Comparison of ENCODE assay signal across 8 cellular contexts in genomic region chr11:133947298-133947905, GRCh38. TPM values are rescaled to one million over a fixed set of nuclear protein-coding genes. Genes with fewer than 3 reads are reported as not detected.
DNase-seq lines count a peak whose midpoint lies in the region; ATAC-seq and TF ChIP-seq lines count a peak whose summit lies in the region.

No MANE protein-coding gene starts in this region.

- H2BK20ac ChIP-seq in IMR-90 (ENCODE audit: low read depth, low read length): no peak overlapping the region

- H4K91ac ChIP-seq in IMR-90 (ENCODE audit: insufficient read depth, low read depth, low read length): no peak overlapping the region

- no peaks in the 10 kb centered on the region for H3K9me3 ChIP-seq in IMR-90 (ENCODE audit: control insufficient read depth, insufficient read depth, low read length)

- 5% methylated on average over 11 of the region's 13 CpGs; no CpG with 5 or more reads in 1 of the 2 experiments for WGBS in IMR-90 (ENCODE audit: extremely low coverage in 2 of 2, insufficient read length in 1 of 2), 2 experiments

- CTCF ChIA-PET in IMR-90 (lab: Yijun Ruan, JAX): interaction anchor here (0.6 to 1.0 kb wide), 2 partner anchors 17 to 213 kb away, joined by 3 to 4 read pairs; no protein-coding TSS in a partner anchor

- H3K9ac ChIP-seq in IMR-90 (ENCODE audit: low read depth, low read length): no peak overlapping the region

- H3K36me3 ChIP-seq in IMR-90 (ENCODE audit: control insufficient read depth, insufficient read depth, low read length): no peaks in the 10 kb centered on the region
- H3K36me3 ChIP-seq in kidney epithelial cell (ENCODE audit: control insufficient read depth, insufficient read depth, low read length): no peaks in the 10 kb centered on the region

- dilution Hi-C loops in IMR-90 (cut with HindIII; ENCODE audit: low sequenced_read_pairs, unreplicated experiment): no loop called here

- TF ChIP-seq RAD21 in IMR-90 (IDR thresholded peaks at IDR 0.05; ENCODE audit: low read length): peak; percentile 46

- peaks cover 2% of the 10 kb centered on the region; the same call in 1 of the 2 replicates for H3K4me1 ChIP-seq in IMR-90 (ENCODE audit: control insufficient read depth, insufficient read depth, low read length)

- no peak overlapping the region for H4K8ac ChIP-seq in IMR-90 (ENCODE audit: low read depth in 2 of 2, low read length in 2 of 2)

- TF ChIP-seq POLR2A in IMR-90 (IDR thresholded peaks at IDR 0.05; ENCODE audit: low read depth, low read length): no peak

- no peak overlapping the region for H3K14ac ChIP-seq in IMR-90 (replicated peaks; ENCODE audit: low read depth, low read length)

- intact Hi-C loops in IMR-90 (cut with micrococcal nuclease): no loop called here

- peaks cover 66% of the 10 kb centered on the region for H3K4me1 Mint-ChIP-seq in T-helper 1 cell treated with Interleukin-12 subunit alpha and Interleukin-12 subunit beta and Interleukin-4 antibody, amounts not matched to agents 30 μg/mL and 1 μg/mL, for 36 hours (ENCODE audit: low read depth)
- H3K4me1 Mint-ChIP-seq in stimulated activated memory B cell treated with anti-CD40 and anti-IgM and Interleukin-4, amounts not matched to agents 10 μg/mL and 1 μg/mL and 100 μg/mL, for 72 hours: peaks cover 8% of the 10 kb centered on the region

- peaks cover 23% of the 10 kb centered on the region for H3K36me3 Mint-ChIP-seq in T-helper 1 cell treated with Interleukin-12 subunit alpha and Interleukin-12 subunit beta and Interleukin-4 antibody, amounts not matched to agents 30 μg/mL and 1 μg/mL, for 36 hours (ENCODE audit: low read depth)
- no peaks in the 10 kb centered on the region for H3K36me3 Mint-ChIP-seq in stimulated activated memory B cell treated with anti-CD40 and anti-IgM and Interleukin-4, amounts not matched to agents 10 μg/mL and 1 μg/mL and 100 μg/mL, for 72 hours

- no TSS peak for BruUV-seq in IMR-90 (replicated peaks; lab: Mats Ljungman, UMichigan)

- no peak overlapping the region for H3K18ac ChIP-seq in IMR-90 (ENCODE audit: low read depth, low read length)

- H3K23ac ChIP-seq in IMR-90 (ENCODE audit: low read depth, low read length): no peak overlapping the region

- H3K4me3 ChIP-seq in IMR-90 (ENCODE audit: insufficient read depth, low read depth, low read length) (no peak overlapping the region), kidney epithelial cell (ENCODE audit: low read depth, low read length) (no peak overlapping the region)

- H3K27me3 ChIP-seq in IMR-90 (ENCODE audit: control insufficient read depth, insufficient read depth, low read length): peaks cover 20% of the 10 kb centered on the region; the same call in 1 of the 2 replicates
- peaks cover 45% of the 10 kb centered on the region for H3K27me3 ChIP-seq in kidney epithelial cell (ENCODE audit: control insufficient read depth, insufficient read depth, low read length)

- POLR2A ChIA-PET in IMR-90 (lab: Charles Lee; ENCODE audit: unreplicated experiment): no interaction called here

- no peaks in the 10 kb centered on the region for H3K27me3 Mint-ChIP-seq in T-helper 1 cell treated with Interleukin-12 subunit alpha and Interleukin-12 subunit beta and Interleukin-4 antibody, amounts not matched to agents 30 μg/mL and 1 μg/mL, for 36 hours (ENCODE audit: low read depth)
- H3K27me3 Mint-ChIP-seq in stimulated activated memory B cell treated with anti-CD40 and anti-IgM and Interleukin-4, amounts not matched to agents 10 μg/mL and 1 μg/mL and 100 μg/mL, for 72 hours: peaks cover 74% of the 10 kb centered on the region

- no peak overlapping the region; the same call in 1 of the 2 replicates for H3K56ac ChIP-seq in IMR-90 (ENCODE audit: extremely low read depth, insufficient read depth, low read length)

- in situ Hi-C loops in IMR-90 (cut with MboI; ENCODE audit: low sequenced_read_pairs): no loop called here

- TF ChIP-seq CTCF in IMR-90 (conservative IDR thresholded peaks at IDR 0.05; ENCODE audit: low read depth, low read length): peak; percentile 44
- TF ChIP-seq CTCF in kidney epithelial cell (IDR thresholded peaks at IDR 0.05; ENCODE audit: insufficient read depth, low read length, poor library complexity, severe bottlenecking): peak; percentile 66

- peak overlapping the region; percentile 83 for H3K4me3 Mint-ChIP-seq in T-helper 1 cell treated with Interleukin-12 subunit alpha and Interleukin-12 subunit beta and Interleukin-4 antibody, amounts not matched to agents 30 μg/mL and 1 μg/mL, for 36 hours
- H3K4me3 Mint-ChIP-seq in stimulated activated memory B cell treated with anti-CD40 and anti-IgM and Interleukin-4, amounts not matched to agents 10 μg/mL and 1 μg/mL and 100 μg/mL, for 72 hours: no peak overlapping the region

- H3K27ac ChIP-seq in IMR-90 (ENCODE audit: insufficient read depth, low read length): no peak overlapping the region

- no peaks in the 10 kb centered on the region for H3K9me3 Mint-ChIP-seq in T-helper 1 cell treated with Interleukin-12 subunit alpha and Interleukin-12 subunit beta and Interleukin-4 antibody, amounts not matched to agents 30 μg/mL and 1 μg/mL, for 36 hours
- no peaks in the 10 kb centered on the region for H3K9me3 Mint-ChIP-seq in stimulated activated memory B cell treated with anti-CD40 and anti-IgM and Interleukin-4, amounts not matched to agents 10 μg/mL and 1 μg/mL and 100 μg/mL, for 72 hours

- H2BK5ac ChIP-seq in IMR-90 (ENCODE audit: low read depth, low read length, poor library complexity, severe bottlenecking): no peak overlapping the region

- H3K27ac Mint-ChIP-seq in T-helper 1 cell treated with Interleukin-12 subunit alpha and Interleukin-12 subunit beta and Interleukin-4 antibody, amounts not matched to agents 30 μg/mL and 1 μg/mL, for 36 hours: peak overlapping the region; percentile 93
- no peak overlapping the region for H3K27ac Mint-ChIP-seq in stimulated activated memory B cell treated with anti-CD40 and anti-IgM and Interleukin-4, amounts not matched to agents 10 μg/mL and 1 μg/mL and 100 μg/mL, for 72 hours

- no peak overlapping the region for H2BK15ac ChIP-seq in IMR-90 (ENCODE audit: low read depth, low read length)

- H3K9me1 ChIP-seq in IMR-90 (ENCODE audit: insufficient read depth, low read length): no peaks in the 10 kb centered on the region

- ATAC-seq in IMR-90 (ENCODE audit: low read depth) (peak; percentile 90), GM19324 (IDR thresholded peaks at IDR 0.05; ENCODE audit: low FRiP score, unreplicated experiment) (no peak)
- peak; percentile 56 for ATAC-seq in stimulated activated memory B cell treated with anti-CD40 and anti-IgM and Interleukin-4, amounts not matched to agents 10 μg/mL and 1 μg/mL and 100 μg/mL, for 72 hours

- no peak overlapping the region for H2AK5ac ChIP-seq in IMR-90 (ENCODE audit: low read depth, low read length)

- H3K4me2 ChIP-seq in IMR-90 (ENCODE audit: low read depth, low read length): no peak overlapping the region

- H2BK120ac ChIP-seq in IMR-90 (ENCODE audit: low read depth, low read length): no peak overlapping the region

- H4K20me1 ChIP-seq in IMR-90 (ENCODE audit: insufficient read depth, low read length): no peaks in the 10 kb centered on the region

- DNase-seq in NOMO-1 treated with DMSO at 0.1 percent for 48 hours (lab: John Stamatoyannopoulos, UW; ENCODE audit: unreplicated experiment): peak; percentile 1
- DNase-seq in NOMO-1 treated with dmso at 0.1 percent for 144 hours (lab: John Stamatoyannopoulos, UW; ENCODE audit: unreplicated experiment): no peak
- peak; percentile 23 for DNase-seq in IMR-90
- peak; percentile 90 for DNase-seq in astrocyte of the hippocampus (ENCODE audit: low read depth, low spot score)
- no peak for DNase-seq in kidney epithelial cell (ENCODE audit: low read depth)

- no peak overlapping the region for H4K5ac ChIP-seq in IMR-90 (ENCODE audit: low read depth, low read length)

- no peaks in the 10 kb centered on the region for H3K79me1 ChIP-seq in IMR-90 (ENCODE audit: low read depth in 1 of 2, low read length in 2 of 2)

- H3K4ac ChIP-seq in IMR-90 (ENCODE audit: low read depth, low read length): no peak overlapping the region

- H2AK9ac ChIP-seq in IMR-90 (replicated peaks; ENCODE audit: low read depth, low read length, poor library complexity): peak overlapping the region; percentile 28

- peak overlapping the region; percentile 32 for H2AFZ ChIP-seq in IMR-90 (replicated peaks; ENCODE audit: low read length, poor library complexity)

TF ChIP-seq in IMR-90, 13 proteins besides CTCF, POLR2A, EP300 and RAD21:
- TF ChIP-seq BHLHE40 (IDR thresholded peaks at IDR 0.05; ENCODE audit: low read depth, low read length) (no peak), SMC3 (IDR thresholded peaks at IDR 0.05; ENCODE audit: low read depth, low read length) (peak; percentile 28; the same call in 1 of the 2 replicates), RCOR1 (IDR thresholded peaks at IDR 0.05; ENCODE audit: insufficient replicate concordance, low read length) (peak; percentile 74), MXI1 (IDR thresholded peaks at IDR 0.05; ENCODE audit: borderline replicate concordance, low read depth, low read length) (no peak), ELK1 (IDR thresholded peaks at IDR 0.05; ENCODE audit: borderline replicate concordance, low read depth, low read length) (no peak), CEBPB (IDR thresholded peaks at IDR 0.05; ENCODE audit: low read depth, low read length) (no peak)

RNA-seq across cellular contexts. Expression of gene IGSF9B, which starts 9.4 kb away (rescaled TPM):
- total RNA-seq in IMR-90 (2012; rRNA removed) (under 0.01 TPM in 1 of 2 replicates, not detected in the other), kidney epithelial cell (5.9 and 6.3 TPM in 2 replicates)
- polyA plus RNA-seq in IMR-90 (2012; rRNA removed): 0.10 and 0.13 TPM in 2 replicates
- polyA plus RNA-seq in IMR-90 (2012; cell fraction: cytosol; rRNA removed): 0.07 TPM in 1 of 2 replicates, not detected in the other
- polyA plus RNA-seq in IMR-90 (2012; cell fraction: nucleus; rRNA removed; ENCODE audit: low replicate concordance): 0.47 and 0.55 TPM in 2 replicates

Comparison
In these comparisons a context has a peak if more than half of its experiments do, and no peak if none do; other contexts are left out.
1. DNase-seq: peak in NOMO-1 treated with DMSO at 0.1 percent for 48 hours (single experiment), IMR-90 (single experiment) and astrocyte of the hippocampus (single experiment); none in NOMO-1 treated with dmso at 0.1 percent for 144 hours (single experiment) and kidney epithelial cell (single experiment).